8 cellular contexts compared by ENCODE assay signal in the genomic region with DNA sequence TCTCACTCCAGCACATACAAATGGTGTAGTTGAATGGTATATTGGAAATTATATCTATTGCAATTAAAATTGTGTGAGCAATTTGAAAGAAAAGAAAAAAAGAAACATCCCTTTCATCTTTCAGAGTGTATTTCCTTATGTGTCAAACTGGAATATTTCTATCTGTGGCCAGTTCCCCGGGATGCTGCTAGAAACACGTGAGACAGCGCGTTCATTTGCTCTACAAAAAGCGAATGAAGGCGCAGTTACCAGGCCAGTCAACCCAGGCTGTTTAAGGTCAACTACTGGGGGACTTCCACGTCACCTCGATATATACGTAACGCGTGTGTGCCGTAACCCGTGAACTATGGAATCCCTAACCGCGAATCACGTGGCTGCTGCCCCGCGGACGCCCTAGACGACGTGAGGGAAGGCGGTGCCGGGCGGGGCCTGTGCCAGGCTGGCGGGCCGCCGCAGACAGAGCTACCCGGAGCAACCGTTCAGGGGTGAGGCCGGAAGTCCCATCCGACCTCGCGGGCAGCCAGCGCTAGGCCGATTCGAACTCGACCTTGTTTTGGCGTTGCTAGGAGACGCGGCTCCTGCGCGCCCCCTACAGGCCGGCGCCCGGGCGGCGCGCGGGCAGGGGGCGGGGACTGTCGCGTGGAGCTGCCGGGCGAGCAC.
DNase-seq lines count a peak whose midpoint lies in the region; ATAC-seq and TF ChIP-seq lines count a peak whose summit lies in the region.

No MANE protein-coding gene starts in this region.

- DNase-seq in AG09309 (ENCODE audit: low read depth): no peak
- DNase-seq in NCI-H345 (lab: John Stamatoyannopoulos, UW): peak; percentile 97
- DNase-seq in activated CD4-positive, alpha-beta T cell treated with anti-CD3 and anti-CD28 coated beads for 24 hours (ENCODE audit: low read depth in 2 of 2): peak; percentile 84 to 88
- peak; percentile 90 for DNase-seq in choroid plexus epithelial cell (ENCODE audit: low read depth)
- peak; percentile 86 to 88 for DNase-seq in stimulated activated CD4-positive, alpha-beta T cell treated with anti-CD3 and anti-CD28 coated beads, Interleukin-1b, Interleukin-23, amount 100 ng/mL, for 4 hours (ENCODE audit: low read depth in 2 of 2)

- H3K4me3 ChIP-seq in AG09309 (ENCODE audit: control insufficient read depth, low read depth, low read length) (peak overlapping the region; percentile 86), choroid plexus epithelial cell (ENCODE audit: low read depth, low read length) (peak overlapping the region; percentile 91)

- TF ChIP-seq CTCF in AG09309 (IDR thresholded peaks at IDR 0.05; ENCODE audit: control insufficient read depth, insufficient read depth, low read depth, low read length, missing control alignments): peak; percentile 61
- TF ChIP-seq CTCF in choroid plexus epithelial cell (conservative IDR thresholded peaks at IDR 0.05; ENCODE audit: low read depth, low read length): peak; percentile 55

- peak overlapping the region; percentile 88 for H3K27ac ChIP-seq in layer of hippocampus (ENCODE audit: low read depth, low read length)

- no peaks in the 10 kb centered on the region for H3K27me3 ChIP-seq in layer of hippocampus (ENCODE audit: control insufficient read depth, insufficient read depth, low read length)

- ATAC-seq in GM19023 (IDR thresholded peaks at IDR 0.05; ENCODE audit: unreplicated experiment) (peak; percentile 85), HG03280 (IDR thresholded peaks at IDR 0.05; ENCODE audit: unreplicated experiment) (peak; percentile 89)
